In the genomic region with DNA sequence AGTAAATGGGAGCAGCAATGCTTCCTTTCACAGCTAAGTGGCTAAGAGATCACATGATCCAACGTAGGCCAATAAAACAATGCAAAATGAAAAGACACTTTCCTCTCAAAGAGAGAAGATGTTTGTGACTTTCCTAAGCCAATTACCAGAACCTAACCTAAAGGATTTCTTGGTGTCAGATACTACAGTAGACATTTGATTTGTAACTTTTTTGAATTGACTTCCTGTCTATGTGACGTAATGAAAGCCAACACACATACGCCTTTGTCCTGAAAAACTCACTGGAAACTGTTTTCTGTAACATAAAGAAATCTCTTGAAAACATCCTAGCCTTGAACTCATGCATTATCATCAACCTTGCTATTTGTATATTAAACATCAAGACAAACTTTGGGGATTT, we compare ENCODE assay signal across 15 cellular contexts.
DNase-seq lines count a peak whose midpoint lies in the region; ATAC-seq, FAIRE-seq and TF ChIP-seq lines count a peak whose summit lies in the region.
"Had no signal": no experiment of that assay in that cellular context is flagged by ENCODE, and none has a peak within 500 bp of the region (broad histone marks: within the 10 kb centered on the region; RNA-seq: fewer than 3 reads in every experiment).

No MANE protein-coding gene starts in this region.

- H2AFZ ChIP-seq in GM23338 = peak overlapping the region; percentile 25; the same call in 1 of the 2 replicates
- H2AFZ ChIP-seq in H1 (ENCODE audit: low read length) = peak overlapping the region; percentile 36; the same call in 1 of the 2 replicates

- no peak overlapping the region for H3K18ac ChIP-seq in H1 (ENCODE audit: extremely low read depth, low read length)

- no peaks in the 10 kb centered on the region for H3K36me3 Mint-ChIP-seq in GM23338 (ENCODE audit: low read depth)
- no peaks in the 10 kb centered on the region for H3K36me3 Mint-ChIP-seq in activated naive CD8-positive, alpha-beta T cell treated with anti-CD3 and anti-CD28 coated beads, Interleukin-2, amount 50 U/mL, for 24 hours (ENCODE audit: low read depth)
- no peaks in the 10 kb centered on the region for H3K36me3 Mint-ChIP-seq in activated CD4-positive, alpha-beta T cell treated with anti-CD3 and anti-CD28 coated beads, Interleukin-2, amount 10 ng/mL, durations not matched to agents 7 days and 5 days (ENCODE audit: low read depth)
- H3K36me3 Mint-ChIP-seq: CD4-positive, alpha-beta memory T cell had no signal

- 92% methylated on average over 3 of the region's 3 CpGs; no CpG with 5 or more reads in 1 of the 2 experiments for WGBS in H1 (ENCODE audit: extremely low coverage in 1 of 2, insufficient coverage in 1 of 2, insufficient read length in 1 of 2, insufficient replicate concordance in 2 of 2, low coverage in 1 of 2, low lambda C conversion rate in 2 of 2, missing lambda C conversion rate in 1 of 2), 2 experiments

- TF ChIP-seq RAD21 in H1 (IDR thresholded peaks at IDR 0.05 in 1 of 2, conservative IDR thresholded peaks at IDR 0.05 in 1 of 2; ENCODE audit: low read depth in 2 of 2, low read length in 2 of 2) = no peak

- no peak for ATAC-seq in GM23338
- no peak for ATAC-seq in activated naive CD8-positive, alpha-beta T cell treated with anti-CD3 and anti-CD28 coated beads, Interleukin-2, amount 50 U/mL, for 24 hours
- no peak for ATAC-seq in GM21367 (IDR thresholded peaks at IDR 0.05; ENCODE audit: unreplicated experiment)

- no peak overlapping the region for H3K14ac ChIP-seq in H1 (ENCODE audit: insufficient read length)

- H3K23me2 ChIP-seq in H1 (ENCODE audit: low read depth, low read length) = no peaks in the 10 kb centered on the region

- H3K36me3 ChIP-seq in GM23338 (ENCODE audit: insufficient read depth) (no peaks in the 10 kb centered on the region), H1 (ENCODE audit: control insufficient read depth in 2 of 4, insufficient read depth in 4 of 4, low read length in 3 of 4) (no peaks in the 10 kb centered on the region)
- H3K36me3 ChIP-seq: HAP-1 had no signal

- no peaks in the 10 kb centered on the region for H4K20me1 ChIP-seq in GM23338 (replicated peaks; ENCODE audit: insufficient read depth)
- no peaks in the 10 kb centered on the region for H4K20me1 ChIP-seq in H1 (replicated peaks in 1 of 2; ENCODE audit: control insufficient read depth in 1 of 2, insufficient read depth in 2 of 2, low read length in 2 of 2)

- H3K4me3 Mint-ChIP-seq in GM23338 = no peak overlapping the region
- H3K4me3 Mint-ChIP-seq in activated naive CD8-positive, alpha-beta T cell treated with anti-CD3 and anti-CD28 coated beads, Interleukin-2, amount 50 U/mL, for 24 hours = no peak overlapping the region
- no peak overlapping the region for H3K4me3 Mint-ChIP-seq in activated CD4-positive, alpha-beta T cell treated with anti-CD3 and anti-CD28 coated beads, Interleukin-2, amount 10 ng/mL, durations not matched to agents 7 days and 5 days
- H3K4me3 Mint-ChIP-seq: CD4-positive, alpha-beta memory T cell had no signal

- H2BK5ac ChIP-seq in H1 (ENCODE audit: low read depth, low read length) = no peak overlapping the region

- H3K23ac ChIP-seq in H1 (ENCODE audit: insufficient read length) = no peak overlapping the region

- peaks cover 3% of the 10 kb centered on the region for H3K27me3 Mint-ChIP-seq in GM23338 (ENCODE audit: insufficient read depth, low read depth, poor library complexity)
- no peaks in the 10 kb centered on the region for H3K27me3 Mint-ChIP-seq in activated naive CD8-positive, alpha-beta T cell treated with anti-CD3 and anti-CD28 coated beads, Interleukin-2, amount 50 U/mL, for 24 hours
- H3K27me3 Mint-ChIP-seq in activated CD4-positive, alpha-beta T cell treated with anti-CD3 and anti-CD28 coated beads, Interleukin-2, amount 10 ng/mL, durations not matched to agents 7 days and 5 days = no peaks in the 10 kb centered on the region
- H3K27me3 Mint-ChIP-seq: CD4-positive, alpha-beta memory T cell had no signal

- no peak overlapping the region for H2BK20ac ChIP-seq in H1 (ENCODE audit: low read length)

- DNase-seq in GM23338 (ENCODE audit: low spot score) (no peak), H1 (ENCODE audit: low read depth in 1 of 2, low spot score in 2 of 2) (no peak), medulla oblongata (ENCODE audit: extremely low spot score) (peak; percentile 51), superior temporal gyrus (ENCODE audit: extremely low spot score) (peak; percentile 12)
- no peak for DNase-seq in activated naive CD8-positive, alpha-beta T cell treated with anti-CD3 and anti-CD28 coated beads, Interleukin-2, amount 50 U/mL, for 24 hours
- no peak for DNase-seq in activated CD4-positive, alpha-beta T cell treated with anti-CD3 and anti-CD28 coated beads, Interleukin-2, amount 10 ng/mL, durations not matched to agents 7 days and 5 days
- DNase-seq: AML-193; Calu3; CD4-positive, alpha-beta memory T cell; DMS79 treated with DMSO at 0.1 percent for 48 hours; GF-D8 had no signal

- TF ChIP-seq CTCF in GM23338 (conservative IDR thresholded peaks at IDR 0.05; ENCODE audit: low read depth in 2 of 2) (no peak), H1 (IDR thresholded peaks at IDR 0.05; ENCODE audit: control extremely low read depth in 1 of 3, insufficient read depth in 1 of 3, low read depth in 1 of 3, low read length in 3 of 3) (no peak)

- no peak overlapping the region for H3K9ac ChIP-seq in H1 (replicated peaks in 1 of 4; ENCODE audit: extremely low read depth in 1 of 4, low read depth in 3 of 4, low read length in 3 of 4)

- no peaks in the 10 kb centered on the region for H3K27me3 ChIP-seq in GM23338 (ENCODE audit: insufficient read depth)
- H3K27me3 ChIP-seq in H1 (replicated peaks in 1 of 4; ENCODE audit: control insufficient read depth in 3 of 4, extremely low read depth in 1 of 4, insufficient read depth in 3 of 4, low read length in 3 of 4) = no peaks in the 10 kb centered on the region

- no peak overlapping the region for H2BK120ac ChIP-seq in H1 (replicated peaks; ENCODE audit: low read depth, low read length)

- H3K4me1 ChIP-seq in GM23338 (ENCODE audit: insufficient read depth) = peaks cover 20% of the 10 kb centered on the region
- peaks cover 0 to 7% (median 0%) of the 10 kb centered on the region in 4 experiments; a peak in 1 of 7 replicates for H3K4me1 ChIP-seq in H1 (replicated peaks in 1 of 4; ENCODE audit: control insufficient read depth in 3 of 4, insufficient read depth in 4 of 4, low read length in 3 of 4)
- H3K4me1 ChIP-seq: HAP-1 had no signal

- no peak overlapping the region for H3K27ac ChIP-seq in GM23338 (ENCODE audit: low read depth)
- no peak overlapping the region for H3K27ac ChIP-seq in H1 (ENCODE audit: low read depth, low read length)
- H3K27ac ChIP-seq: C4-2B had no signal

- no peaks in the 10 kb centered on the region; the same call in 2 of the 3 replicates for H3K9me3 Mint-ChIP-seq in GM23338
- no peaks in the 10 kb centered on the region for H3K9me3 Mint-ChIP-seq in activated naive CD8-positive, alpha-beta T cell treated with anti-CD3 and anti-CD28 coated beads, Interleukin-2, amount 50 U/mL, for 24 hours
- no peaks in the 10 kb centered on the region for H3K9me3 Mint-ChIP-seq in activated CD4-positive, alpha-beta T cell treated with anti-CD3 and anti-CD28 coated beads, Interleukin-2, amount 10 ng/mL, durations not matched to agents 7 days and 5 days

- no peak for FAIRE-seq in H1 (lab: Jason Lieb, UNC)
- FAIRE-seq: A204.1 had no signal

- no peak for TF ChIP-seq POLR2A in H1 (IDR thresholded peaks at IDR 0.05; ENCODE audit: control extremely low read depth in 1 of 2, low read depth in 2 of 2, low read length in 2 of 2)

- 0 out of 2 replicates have a peak, but pooled peaks cover 4% of the 10 kb centered on the region for H3K9me2 ChIP-seq in GM23338 (ENCODE audit: insufficient read depth)

- H3F3A ChIP-seq in GM23338 (replicated peaks; ENCODE audit: low read depth) = no peaks in the 10 kb centered on the region

- no peak for TF ChIP-seq EP300 in H1 (IDR thresholded peaks at IDR 0.05; ENCODE audit: borderline replicate concordance in 1 of 2, low read depth in 2 of 2, low read length in 2 of 2)

- no peak overlapping the region for H3K4me2 ChIP-seq in GM23338
- H3K4me2 ChIP-seq in H1 (ENCODE audit: insufficient read depth in 1 of 2, low read depth in 2 of 2, low read length in 2 of 2) = no peak overlapping the region

- no peak overlapping the region for H3K27ac Mint-ChIP-seq in GM23338
- H3K27ac Mint-ChIP-seq in activated naive CD8-positive, alpha-beta T cell treated with anti-CD3 and anti-CD28 coated beads, Interleukin-2, amount 50 U/mL, for 24 hours = no peak overlapping the region
- no peak overlapping the region for H3K27ac Mint-ChIP-seq in activated CD4-positive, alpha-beta T cell treated with anti-CD3 and anti-CD28 coated beads, Interleukin-2, amount 10 ng/mL, durations not matched to agents 7 days and 5 days
- H3K27ac Mint-ChIP-seq: CD4-positive, alpha-beta memory T cell had no signal

- no peaks in the 10 kb centered on the region for H3K9me3 ChIP-seq in H1 (ENCODE audit: insufficient read depth in 2 of 2, low read depth in 1 of 2, low read length in 1 of 2)
- H3K9me3 ChIP-seq: HAP-1 had no signal

- no peak overlapping the region for H3K56ac ChIP-seq in H1 (replicated peaks; ENCODE audit: insufficient read length, low read depth, low read length)

- no peaks in the 10 kb centered on the region for H3K79me1 ChIP-seq in H1 (ENCODE audit: low read depth, low read length)

- H2BK12ac ChIP-seq in H1 (ENCODE audit: low read depth, low read length) = no peak overlapping the region

- H4K91ac ChIP-seq in H1 (replicated peaks; ENCODE audit: insufficient read length, low read length) = no peak overlapping the region

- POLR2A ChIA-PET in H1 (lab: Charles Lee; ENCODE audit: partially characterized antibody) = no interaction called here
- POLR2A ChIA-PET in activated CD4-positive, alpha-beta T cell treated with anti-CD3 and anti-CD28 coated beads, Interleukin-2, amount 10 ng/mL, durations not matched to agents 7 days and 5 days (lab: Charles Lee) = no interaction called here

- CTCF ChIA-PET in H1 (lab: Charles Lee; ENCODE audit: partially characterized antibody) = interaction anchor here (1.3 kb wide), 1 partner anchor 10 kb away, joined by 11 read pairs; no protein-coding TSS in a partner anchor
- CTCF ChIA-PET in activated CD4-positive, alpha-beta T cell treated with anti-CD3 and anti-CD28 coated beads, Interleukin-2, amount 10 ng/mL, durations not matched to agents 7 days and 5 days (lab: Charles Lee) = no interaction called here

- no peak overlapping the region for H4K8ac ChIP-seq in H1 (ENCODE audit: extremely low read depth, insufficient read depth, low read length)

- H3K4me3 ChIP-seq in GM23338 (no peak overlapping the region), H1 (ENCODE audit: extremely low read depth in 1 of 4, insufficient read depth in 2 of 4, low read depth in 3 of 4, low read length in 4 of 4) (no peak overlapping the region)
- H3K4me3 ChIP-seq: HAP-1 had no signal

- no peak overlapping the region for H2AK5ac ChIP-seq in H1 (ENCODE audit: low read depth, low read length)

- peaks cover 21% of the 10 kb centered on the region for H3K4me1 Mint-ChIP-seq in GM23338
- H3K4me1 Mint-ChIP-seq in activated naive CD8-positive, alpha-beta T cell treated with anti-CD3 and anti-CD28 coated beads, Interleukin-2, amount 50 U/mL, for 24 hours = no peaks in the 10 kb centered on the region
- H3K4me1 Mint-ChIP-seq in activated CD4-positive, alpha-beta T cell treated with anti-CD3 and anti-CD28 coated beads, Interleukin-2, amount 10 ng/mL, durations not matched to agents 7 days and 5 days = no peaks in the 10 kb centered on the region
- H3K4me1 Mint-ChIP-seq: CD4-positive, alpha-beta memory T cell had no signal

- no peak overlapping the region for H4K5ac ChIP-seq in H1 (ENCODE audit: insufficient read length, low read depth, low read length)

- H2BK15ac ChIP-seq in H1 (ENCODE audit: low read length) = no peak overlapping the region

- H3K79me2 ChIP-seq in GM23338 (replicated peaks; ENCODE audit: insufficient read depth) (no peaks in the 10 kb centered on the region), H1 (ENCODE audit: control insufficient read depth in 1 of 2, insufficient read depth in 2 of 2, low read length in 2 of 2) (no peaks in the 10 kb centered on the region)

- no peak overlapping the region for H3K4ac ChIP-seq in H1 (replicated peaks; ENCODE audit: insufficient read length, low read depth, low read length)

Comparison
In these comparisons a context has a peak if more than half of its experiments do, and no peak if none do; other contexts are left out.
1. DNase-seq: peak in medulla oblongata (single experiment) and superior temporal gyrus (single experiment); none in GM23338 (single experiment), H1 (0 of 2), activated naive CD8-positive, alpha-beta T cell treated with anti-CD3 and anti-CD28 coated beads, Interleukin-2, amount 50 U/mL, for 24 hours (single experiment) and activated CD4-positive, alpha-beta T cell treated with anti-CD3 and anti-CD28 coated beads, Interleukin-2, amount 10 ng/mL, durations not matched to agents 7 days and 5 days (single experiment).